Comparison of ENCODE assay signal across 1 cellular context in genomic region chr14:45251912-45252311, GRCh38.
TF ChIP-seq lines count a peak whose summit lies in the region.

No MANE protein-coding gene starts in this region.

TF ChIP-seq in A549, 52 proteins besides CTCF, POLR2A, EP300 and RAD21 (continued from another document):
- TF ChIP-seq ELK1 (IDR thresholded peaks at IDR 0.05; ENCODE audit: low read depth, low read length) (no peak), HEYL (CRISPR knock-in tag; IDR thresholded peaks at IDR 0.05) (no peak), BCL3 (IDR thresholded peaks at IDR 0.05) (no peak)
